Comparison of ENCODE assay signal across 11 cellular contexts in the genomic region with DNA sequence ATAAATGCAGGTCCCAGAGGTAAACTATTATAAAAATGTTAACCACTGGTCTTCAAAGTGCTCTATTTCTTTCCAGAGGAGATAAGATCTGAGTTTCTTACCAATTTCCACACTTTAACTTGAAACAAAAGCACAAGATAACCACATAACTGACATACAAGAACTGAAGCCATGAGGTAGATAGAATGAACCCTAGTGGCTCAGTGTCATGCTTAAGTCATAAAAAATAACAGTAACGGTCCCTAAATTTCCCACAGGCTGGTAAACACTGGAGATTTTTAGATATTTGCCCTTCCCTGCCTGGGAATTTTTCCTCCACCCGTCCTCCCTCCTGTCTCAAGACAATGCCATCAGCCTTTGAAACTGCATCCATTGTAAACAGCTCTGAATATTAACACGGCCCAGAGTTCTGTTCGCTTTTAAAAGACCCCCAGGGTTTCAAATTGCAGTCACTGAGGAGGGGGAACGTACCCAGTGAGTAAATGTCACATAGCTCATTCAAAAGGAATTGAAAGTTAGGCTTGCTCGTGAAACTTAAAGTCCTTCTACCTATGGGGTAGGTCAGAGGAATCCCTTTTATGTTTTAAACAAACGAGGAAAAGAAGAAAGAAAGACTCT. TPM values are rescaled to one million over a fixed set of nuclear protein-coding genes. Genes with fewer than 3 reads are reported as not detected.
DNase-seq lines count a peak whose midpoint lies in the region; ATAC-seq and TF ChIP-seq lines count a peak whose summit lies in the region.
"Had no signal": no experiment of that assay in that cellular context is flagged by ENCODE, and none has a peak within 500 bp of the region (broad histone marks: within the 10 kb centered on the region; RNA-seq: fewer than 3 reads in every experiment).

No MANE protein-coding gene starts in this region.

- peak overlapping the region; percentile 45 for H3K4me3 Mint-ChIP-seq in CD4-positive, alpha-beta T cell
- peak overlapping the region; percentile 72 for H3K4me3 Mint-ChIP-seq in neural progenitor cell
- H3K4me3 Mint-ChIP-seq: dendritic cell treated with granulocyte-macrophage colony-stimulating factor and Interleukin-4, amounts not matched to agents 40 ng/mL and 50 ng/mL, for 4 days had no signal

- ATAC-seq in CD4-positive, alpha-beta T cell (ENCODE audit: poor library complexity): no peak
- ATAC-seq in GM19351 (IDR thresholded peaks at IDR 0.05; ENCODE audit: unreplicated experiment) (no peak), GM18498 (IDR thresholded peaks at IDR 0.05; ENCODE audit: unreplicated experiment) (no peak)
- ATAC-seq: SK-N-SH treated with all-trans-retinoic acid at 6 μM for 48 hours had no signal

- no peak overlapping the region for H2AFZ ChIP-seq in Karpas-422 (ENCODE audit: low read length)
- no peak overlapping the region for H2AFZ ChIP-seq in neural progenitor cell (replicated peaks)

- H3K9me3 ChIP-seq in CD4-positive, alpha-beta T cell (ENCODE audit: control insufficient read depth, low read length): no peaks in the 10 kb centered on the region
- H3K9me3 ChIP-seq in Karpas-422 (ENCODE audit: low read length) (no peaks in the 10 kb centered on the region), colonic mucosa (no peaks in the 10 kb centered on the region), neural progenitor cell (ENCODE audit: low read depth) (no peaks in the 10 kb centered on the region)

- H3K4me2 ChIP-seq in Karpas-422 (ENCODE audit: low read depth, low read length, poor library complexity, severe bottlenecking): peak overlapping the region; percentile 34
- peak overlapping the region; percentile 97 for H3K4me2 ChIP-seq in neural progenitor cell

- POLR2A ChIA-PET in CD4-positive, alpha-beta T cell (lab: Charles Lee): interaction anchor here (0.6 to 2.1 kb wide), 3 partner anchors 12 to 482 kb away, joined by 3 to 9 read pairs (median 7); no protein-coding TSS in a partner anchor

- CTCF ChIA-PET in CD4-positive, alpha-beta T cell (lab: Charles Lee): interaction anchor here (1.6 kb wide), 2 partner anchors 12 to 17 kb away, joined by 3 to 6 read pairs; no protein-coding TSS in a partner anchor

- no peaks in the 10 kb centered on the region for H3K9me2 ChIP-seq in Karpas-422 (replicated peaks; ENCODE audit: insufficient read depth, low read length)

- H3K9ac ChIP-seq in Karpas-422 (ENCODE audit: low read length) (peak overlapping the region; percentile 47; the same call in 1 of the 2 replicates), colonic mucosa (ENCODE audit: low read depth in 2 of 2, low read length in 2 of 2) (peak overlapping the region in 1 of 2 donors; percentile 42), neural progenitor cell (no peak overlapping the region)

- no peaks in the 10 kb centered on the region for H3K27me3 Mint-ChIP-seq in CD4-positive, alpha-beta T cell
- peaks cover 5% of the 10 kb centered on the region for H3K27me3 Mint-ChIP-seq in neural progenitor cell (ENCODE audit: insufficient read depth, low read depth)

- no peak overlapping the region for H3K27ac ChIP-seq in CD4-positive, alpha-beta T cell (ENCODE audit: low read depth, low read length)
- H3K27ac ChIP-seq in Karpas-422 (ENCODE audit: low read length) (peak overlapping the region; percentile 63), colonic mucosa (peak overlapping the region; percentile 13), neural progenitor cell (peak overlapping the region; percentile 96)

- peak overlapping the region; percentile 21 for H3K27ac Mint-ChIP-seq in CD4-positive, alpha-beta T cell
- peak overlapping the region; percentile 98 for H3K27ac Mint-ChIP-seq in neural progenitor cell
- H3K27ac Mint-ChIP-seq: dendritic cell treated with granulocyte-macrophage colony-stimulating factor and Interleukin-4, amounts not matched to agents 40 ng/mL and 50 ng/mL, for 4 days had no signal

- peak overlapping the region; percentile 3; the same call in 1 of the 2 replicates for H3K4me3 ChIP-seq in Karpas-422 (ENCODE audit: low read length)
- H3K4me3 ChIP-seq in colonic mucosa: no peak overlapping the region
- H3K4me3 ChIP-seq in neural progenitor cell: peak overlapping the region; percentile 99

- intact Hi-C loops in CD4-positive, alpha-beta T cell (cut with DNase I, micrococcal nuclease): loop anchor here (2.0 to 10.0 kb wide), 2 partner anchors 18 to 190 kb away; no protein-coding TSS in a partner anchor
- intact Hi-C loops in colonic mucosa (cut with DNase I): loop anchor here (10.0 kb wide), 1 partner anchor 90 kb away; no protein-coding TSS in a partner anchor

- H3K4me1 Mint-ChIP-seq in CD4-positive, alpha-beta T cell (ENCODE audit: low read depth): peaks cover 97% of the 10 kb centered on the region
- H3K4me1 Mint-ChIP-seq in neural progenitor cell: peaks cover 89% of the 10 kb centered on the region

- H3F3A ChIP-seq in neural progenitor cell (ENCODE audit: low read depth): peaks cover 94% of the 10 kb centered on the region

- H3K36me3 ChIP-seq in Karpas-422 (ENCODE audit: insufficient read depth, low read length) (no peaks in the 10 kb centered on the region), colonic mucosa (no peaks in the 10 kb centered on the region), neural progenitor cell (no peaks in the 10 kb centered on the region)

- H3K79me2 ChIP-seq in Karpas-422 (ENCODE audit: low read length) (peaks cover 33% of the 10 kb centered on the region; the same call in 1 of the 2 replicates), neural progenitor cell (ENCODE audit: low read depth) (peaks cover 100% of the 10 kb centered on the region)

- peaks cover 11% of the 10 kb centered on the region for H3K36me3 Mint-ChIP-seq in CD4-positive, alpha-beta T cell (ENCODE audit: low read depth)
- no peaks in the 10 kb centered on the region for H3K36me3 Mint-ChIP-seq in neural progenitor cell

- DNase-seq in CD4-positive, alpha-beta T cell: no peak
- DNase-seq in Karpas-422 (no peak), colonic mucosa (no peak), neural progenitor cell (ENCODE audit: low spot score) (peak; percentile 67), T1000 (lab: John Stamatoyannopoulos, UW) (no peak)
- DNase-seq in stimulated activated naive CD4-positive, alpha-beta T cell (lab: John Stamatoyannopoulos, UW): no peak
- DNase-seq: NCI-H510A treated with DMSO at 0.1 percent for 48 hours had no signal

- no peak for TF ChIP-seq CTCF in CD4-positive, alpha-beta T cell (IDR thresholded peaks at IDR 0.05)
- no peak for TF ChIP-seq CTCF in colonic mucosa (IDR thresholded peaks at IDR 0.05)
- TF ChIP-seq CTCF in neural progenitor cell (IDR thresholded peaks at IDR 0.05): no peak

- H3K27me3 ChIP-seq in CD4-positive, alpha-beta T cell (ENCODE audit: control insufficient read depth, insufficient read depth, low read length): no peaks in the 10 kb centered on the region
- no peaks in the 10 kb centered on the region for H3K27me3 ChIP-seq in Karpas-422 (ENCODE audit: low read length)
- no peaks in the 10 kb centered on the region for H3K27me3 ChIP-seq in colonic mucosa
- no peaks in the 10 kb centered on the region for H3K27me3 ChIP-seq in neural progenitor cell

- no peaks in the 10 kb centered on the region for H3K9me3 Mint-ChIP-seq in CD4-positive, alpha-beta T cell
- H3K9me3 Mint-ChIP-seq in neural progenitor cell: no peaks in the 10 kb centered on the region
- H3K9me3 Mint-ChIP-seq: dendritic cell treated with granulocyte-macrophage colony-stimulating factor and Interleukin-4, amounts not matched to agents 40 ng/mL and 50 ng/mL, for 4 days had no signal

- H3K4me1 ChIP-seq in Karpas-422 (ENCODE audit: low read length) (peaks cover 93% of the 10 kb centered on the region), colonic mucosa (peaks cover 25% of the 10 kb centered on the region), neural progenitor cell (peaks cover 76% of the 10 kb centered on the region)

- H4K20me1 ChIP-seq in Karpas-422 (ENCODE audit: insufficient read depth, low read depth, low read length): no peaks in the 10 kb centered on the region
- peaks cover 99% of the 10 kb centered on the region for H4K20me1 ChIP-seq in neural progenitor cell (ENCODE audit: low read depth)

RNA-seq across cellular contexts. Expression of gene LRIG1, which starts 5.7 kb away (rescaled TPM):
- total RNA-seq in CD4-positive, alpha-beta T cell: 10 to 100 TPM; 30.1 to 33.1 TPM
- 52.4 and 75.4 TPM in 2 replicates for total RNA-seq in Karpas-422 (2014; rRNA removed; shearing (Covaris generic); ENCODE audit: low replicate concordance)
- total RNA-seq in colonic mucosa: 10 to 100 TPM; 43.9 to 57.5 TPM
- 169 and 184 TPM in 2 replicates for total RNA-seq in neural progenitor cell (ENCODE audit: low replicate concordance)
